ENCODE assay signal across 8 cellular contexts in genomic region chr5:36692791-36693763, GRCh38.
DNase-seq lines count a peak whose midpoint lies in the region; ATAC-seq and TF ChIP-seq lines count a peak whose summit lies in the region.

No MANE protein-coding gene starts in this region.

- TF ChIP-seq CTCF in choroid plexus epithelial cell (conservative IDR thresholded peaks at IDR 0.05; ENCODE audit: low read depth, low read length) = peak; percentile 81

- ATAC-seq in GM21447 (IDR thresholded peaks at IDR 0.05; ENCODE audit: unreplicated experiment) = peak; percentile 56

- DNase-seq in HT-29 (ENCODE audit: low spot score) (peak; percentile 67), SKM-1 treated with dmso at 0.1 percent for 144 hours (lab: John Stamatoyannopoulos, UW; ENCODE audit: unreplicated experiment) (peak; percentile 67), choroid plexus epithelial cell (ENCODE audit: low read depth) (peak; percentile 82), kidney tubule cell (ENCODE audit: low spot score) (peak; percentile 75), NCI-H2227 (lab: John Stamatoyannopoulos, UW; ENCODE audit: unreplicated experiment) (no peak)
- DNase-seq in stimulated activated CD4-positive, alpha-beta T cell treated with anti-CD3 and anti-CD28 coated beads, Interleukin-15, amount 100 ng/mL, for 24 hours = peak; percentile 66

- H3K4me1 ChIP-seq in ES-I3 (ENCODE audit: insufficient read depth, low read length) = peaks cover 13% of the 10 kb centered on the region

- peak overlapping the region; percentile 43 for H3K4me3 ChIP-seq in choroid plexus epithelial cell (ENCODE audit: low read depth, low read length)

- peak overlapping the region; percentile 48; the same call in 1 of the 2 replicates for H3K9ac ChIP-seq in ES-I3 (ENCODE audit: low read depth, low read length)

- H3K36me3 ChIP-seq in ES-I3 (ENCODE audit: insufficient read depth, low read length) = no peaks in the 10 kb centered on the region

- H3K9me3 ChIP-seq in ES-I3 (ENCODE audit: control insufficient read depth, insufficient read depth, low read length) = no peaks in the 10 kb centered on the region
